In genomic region chr13:30647420-30647819, GRCh38 we compare ENCODE assay signal across 19 cellular contexts. TPM values are rescaled to one million over a fixed set of nuclear protein-coding genes. Genes with fewer than 3 reads are reported as not detected.
DNase-seq lines count a peak whose midpoint lies in the region; TF ChIP-seq lines count a peak whose summit lies in the region.
"Had no signal": no experiment of that assay in that cellular context is flagged by ENCODE, and none has a peak within 500 bp of the region (broad histone marks: within the 10 kb centered on the region; RNA-seq: fewer than 3 reads in every experiment).

No MANE protein-coding gene starts in this region.

- H3K4me1 Mint-ChIP-seq in IgD-negative memory B cell (peaks cover 24 to 27% (median 25%) of the 10 kb centered on the region in 3 donors), neural progenitor cell (no peaks in the 10 kb centered on the region), nephron progenitor cell (peaks cover 12% of the 10 kb centered on the region)
- peaks cover 17% of the 10 kb centered on the region for H3K4me1 Mint-ChIP-seq in activated naive CD8-positive, alpha-beta T cell treated with anti-CD3 and anti-CD28 coated beads for 36 hours
- H3K4me1 Mint-ChIP-seq: mesothelial cell of epicardium had no signal

- peak overlapping the region in 3 of 4 donors; percentile 11 to 75 (median 60) for H3K4me3 Mint-ChIP-seq in IgD-negative memory B cell
- H3K4me3 Mint-ChIP-seq in activated naive CD8-positive, alpha-beta T cell treated with anti-CD3 and anti-CD28 coated beads for 36 hours, result no peak overlapping the region
- no peak overlapping the region for H3K4me3 Mint-ChIP-seq in neural progenitor cell
- no peak overlapping the region for H3K4me3 Mint-ChIP-seq in nephron progenitor cell
- H3K4me3 Mint-ChIP-seq: activated naive CD8-positive, alpha-beta T cell; brain; effector memory CD8-positive, alpha-beta T cell; mesothelial cell of epicardium; T-helper 17 cell had no signal

- H3K79me2 ChIP-seq in DOHH2 (ENCODE audit: control insufficient read depth, low read length), result peaks cover 48% of the 10 kb centered on the region
- peaks cover 13% of the 10 kb centered on the region for H3K79me2 ChIP-seq in neural progenitor cell (ENCODE audit: low read depth)

- no peaks in the 10 kb centered on the region for H3K9me3 ChIP-seq in DOHH2 (ENCODE audit: control insufficient read depth, insufficient read depth, low read length)
- no peaks in the 10 kb centered on the region for H3K9me3 ChIP-seq in neural progenitor cell (ENCODE audit: low read depth)
- H3K9me3 ChIP-seq: tibial artery had no signal

- H3K9ac ChIP-seq in neural progenitor cell, result peak overlapping the region; percentile 11

- H2AFZ ChIP-seq in neural progenitor cell (replicated peaks), result no peak overlapping the region

- H3K36me3 Mint-ChIP-seq in IgD-negative memory B cell (peaks cover 4% of the 10 kb centered on the region), neural progenitor cell (peaks cover 27% of the 10 kb centered on the region), nephron progenitor cell (ENCODE audit: low read depth) (peaks cover 62% of the 10 kb centered on the region)
- H3K36me3 Mint-ChIP-seq in activated naive CD8-positive, alpha-beta T cell treated with anti-CD3 and anti-CD28 coated beads for 36 hours, result peaks cover 32% of the 10 kb centered on the region

- TF ChIP-seq CTCF in DOHH2 (IDR thresholded peaks at IDR 0.05; ENCODE audit: low read depth, low read length, poor library complexity, severe bottlenecking) (no peak), neural progenitor cell (IDR thresholded peaks at IDR 0.05) (no peak), nephron progenitor cell (IDR thresholded peaks at IDR 0.05) (no peak)

- H3K27ac Mint-ChIP-seq in IgD-negative memory B cell, result peak overlapping the region; percentile 87 to 97 (median 88)
- H3K27ac Mint-ChIP-seq in activated naive CD8-positive, alpha-beta T cell treated with anti-CD3 and anti-CD28 coated beads for 36 hours, result peak overlapping the region; percentile 4
- H3K27ac Mint-ChIP-seq in neural progenitor cell, result no peak overlapping the region
- no peak overlapping the region for H3K27ac Mint-ChIP-seq in nephron progenitor cell
- H3K27ac Mint-ChIP-seq: activated naive CD8-positive, alpha-beta T cell; mesothelial cell of epicardium had no signal

- peaks cover 85% of the 10 kb centered on the region for H3K36me3 ChIP-seq in DOHH2 (ENCODE audit: control insufficient read depth, low read length)
- H3K36me3 ChIP-seq in neural progenitor cell, result peaks cover 18% of the 10 kb centered on the region

- no peaks in the 10 kb centered on the region for H3K27me3 Mint-ChIP-seq in IgD-negative memory B cell
- no peaks in the 10 kb centered on the region for H3K27me3 Mint-ChIP-seq in activated naive CD8-positive, alpha-beta T cell treated with anti-CD3 and anti-CD28 coated beads for 36 hours
- no peaks in the 10 kb centered on the region for H3K27me3 Mint-ChIP-seq in neural progenitor cell (ENCODE audit: insufficient read depth, low read depth)
- H3K27me3 Mint-ChIP-seq in nephron progenitor cell (ENCODE audit: low read depth, poor library complexity), result no peaks in the 10 kb centered on the region
- H3K27me3 Mint-ChIP-seq: activated naive CD8-positive, alpha-beta T cell; brain; effector memory CD8-positive, alpha-beta T cell; T-helper 17 cell had no signal

- no peaks in the 10 kb centered on the region for H3K9me2 ChIP-seq in DOHH2 (replicated peaks; ENCODE audit: control insufficient read depth, low read length)

- H3K4me3 ChIP-seq in DOHH2 (ENCODE audit: low read length), result peak overlapping the region; percentile 39
- no peak overlapping the region for H3K4me3 ChIP-seq in neural progenitor cell
- H3K4me3 ChIP-seq: tibial artery had no signal

- peaks cover 51% of the 10 kb centered on the region for H3K4me1 ChIP-seq in DOHH2 (ENCODE audit: control insufficient read depth, low read length)
- no peaks in the 10 kb centered on the region for H3K4me1 ChIP-seq in neural progenitor cell
- H3K4me1 ChIP-seq: tibial artery had no signal

- H3K27me3 ChIP-seq in DOHH2 (ENCODE audit: control insufficient read depth, low read length) (no peaks in the 10 kb centered on the region), neural progenitor cell (no peaks in the 10 kb centered on the region)
- H3K27me3 ChIP-seq: tibial artery had no signal

- H3F3A ChIP-seq in DOHH2 (ENCODE audit: control insufficient read depth, insufficient read depth) (peaks cover 5% of the 10 kb centered on the region; the same call in 1 of the 2 replicates), neural progenitor cell (ENCODE audit: low read depth) (no peaks in the 10 kb centered on the region)

- H3K27ac ChIP-seq in DOHH2 (ENCODE audit: low read depth, low read length) (peak overlapping the region; percentile 74), neural progenitor cell (no peak overlapping the region)
- H3K27ac ChIP-seq: tibial artery had no signal

- H3K9me3 Mint-ChIP-seq in IgD-negative memory B cell, result no peaks in the 10 kb centered on the region
- no peaks in the 10 kb centered on the region for H3K9me3 Mint-ChIP-seq in activated naive CD8-positive, alpha-beta T cell treated with anti-CD3 and anti-CD28 coated beads for 36 hours
- no peaks in the 10 kb centered on the region for H3K9me3 Mint-ChIP-seq in neural progenitor cell
- H3K9me3 Mint-ChIP-seq in nephron progenitor cell, result no peaks in the 10 kb centered on the region
- H3K9me3 Mint-ChIP-seq: brain; effector memory CD8-positive, alpha-beta T cell; mesothelial cell of epicardium had no signal

- H3K4me2 ChIP-seq in DOHH2 (ENCODE audit: low read length) (peak overlapping the region; percentile 46), neural progenitor cell (no peak overlapping the region)

- H4K20me1 ChIP-seq in DOHH2 (ENCODE audit: control insufficient read depth, insufficient read depth, low read depth, low read length) (no peaks in the 10 kb centered on the region), neural progenitor cell (ENCODE audit: low read depth) (peaks cover 7% of the 10 kb centered on the region)

- no peak for DNase-seq in activated naive CD8-positive, alpha-beta T cell treated with anti-CD3 and anti-CD28 coated beads for 36 hours
- DNase-seq in neural progenitor cell (ENCODE audit: low spot score), result no peak
- DNase-seq in SK-N-DZ (ENCODE audit: low spot score), result no peak
- no peak for DNase-seq in DMS 273 (lab: John Stamatoyannopoulos, UW; ENCODE audit: unreplicated experiment)
- DNase-seq in nephron progenitor cell, result no peak
- DNase-seq: activated CD4-positive, alpha-beta T cell treated with anti-CD3 and anti-CD28 coated beads, Interleukin-2, amount 50 U/mL, for 4 hours; activated T-cell treated with anti-CD3 and anti-CD28 coated beads for 4 hours; effector memory CD8-positive, alpha-beta T cell; left colon; NCI-H1417 treated with DMSO at 0.1 percent for 48 hours; NCI-H526; SHP77 treated with DMSO at 0.1 percent for 48 hours; T-helper 17 cell; tibial artery had no signal

RNA-seq across cellular contexts. Expression of gene USPL1, which starts 29.7 kb away (rescaled TPM):
- 26.1 TPM for polyA plus RNA-seq in IgD-negative memory B cell
- 10 to 100 TPM; 13.6 to 15.3 TPM for total RNA-seq in activated naive CD8-positive, alpha-beta T cell treated with anti-CD3 and anti-CD28 coated beads for 36 hours
- total RNA-seq in neural progenitor cell (ENCODE audit: low replicate concordance), result 36.2 and 42.5 TPM in 2 replicates
- polyA plus RNA-seq in SK-N-DZ (2014; cell fraction: cytosol; rRNA removed), result 28.0 and 28.2 TPM in 2 replicates
- 39.5 and 50.1 TPM in 2 replicates for polyA plus RNA-seq in SK-N-DZ (2014; cell fraction: nucleus; rRNA removed)

Comparison
In these comparisons a context has a peak if more than half of its experiments do, and no peak if none do; other contexts are left out.
1. H3K27ac Mint-ChIP-seq: peak in IgD-negative memory B cell (3 of 3) and activated naive CD8-positive, alpha-beta T cell treated with anti-CD3 and anti-CD28 coated beads for 36 hours (single experiment); none in neural progenitor cell (single experiment) and nephron progenitor cell (single experiment).
2. H3K4me3 Mint-ChIP-seq: peak in IgD-negative memory B cell (3 of 4); none in activated naive CD8-positive, alpha-beta T cell treated with anti-CD3 and anti-CD28 coated beads for 36 hours (single experiment), neural progenitor cell (single experiment) and nephron progenitor cell (single experiment).